1 cellular context compared by ENCODE assay signal in the genomic region with DNA sequence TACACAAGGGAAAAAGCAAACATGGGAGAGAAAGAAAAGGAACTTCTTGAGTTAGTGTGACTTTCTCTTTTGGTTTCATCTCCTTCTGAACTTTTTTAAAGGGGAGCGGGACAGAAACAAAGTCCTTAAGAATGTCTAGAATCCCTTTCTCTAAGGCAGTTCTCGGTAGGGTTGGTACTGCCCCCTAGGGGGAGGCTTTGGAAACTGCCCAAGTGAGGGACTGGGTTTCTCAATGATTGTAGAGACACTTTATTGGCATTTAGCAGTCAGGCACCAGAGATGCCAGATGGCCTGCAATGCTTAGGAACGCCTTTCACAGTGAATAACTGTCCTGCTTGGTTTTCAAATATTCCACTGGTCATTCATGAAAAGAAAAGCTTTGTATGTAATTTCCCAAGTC.
TF ChIP-seq lines count a peak whose summit lies in the region.

No MANE protein-coding gene starts in this region.

TF ChIP-seq in GM12878, 131 proteins besides CTCF, POLR2A, EP300 and RAD21:
- TF ChIP-seq RB1 (IDR thresholded peaks at IDR 0.05; ENCODE audit: borderline replicate concordance) (no peak), HCFC1 (IDR thresholded peaks at IDR 0.05; ENCODE audit: low read length) (no peak), POLR2AphosphoS5 (IDR thresholded peaks at IDR 0.05; ENCODE audit: low read length) (no peak), BCL11A (IDR thresholded peaks at IDR 0.05; ENCODE audit: low read depth, low read length) (no peak), ZZZ3 (IDR thresholded peaks at IDR 0.05; ENCODE audit: control insufficient read depth, insufficient read length, low read depth) (no peak), BRCA1 (IDR thresholded peaks at IDR 0.05; ENCODE audit: low read depth, low read length) (no peak), EZH2 (IDR thresholded peaks at IDR 0.05; ENCODE audit: borderline replicate concordance, control insufficient read depth, low read depth, low read length) (no peak), ZNF622 (IDR thresholded peaks at IDR 0.05) (no peak), EGR1 (IDR thresholded peaks at IDR 0.05; ENCODE audit: borderline replicate concordance in 1 of 2, low read depth in 2 of 2, low read length in 2 of 2) (no peak), RFX5 (IDR thresholded peaks at IDR 0.05; ENCODE audit: low read depth, low read length) (no peak), ZSCAN29 (IDR thresholded peaks at IDR 0.05) (no peak), ETV6 (conservative IDR thresholded peaks at IDR 0.05 in 1 of 2, IDR thresholded peaks at IDR 0.05 in 1 of 2; ENCODE audit: borderline replicate concordance in 1 of 2, low read depth in 1 of 2) (no peak), NFYA (IDR thresholded peaks at IDR 0.05; ENCODE audit: borderline replicate concordance, low read depth, low read length) (no peak), MYC (IDR thresholded peaks at IDR 0.05; ENCODE audit: insufficient read depth, insufficient read length, insufficient replicate concordance, low read length, severe bottlenecking) (no peak), RBBP5 (conservative IDR thresholded peaks at IDR 0.05) (no peak)
- TF ChIP-seq, protein P1, sequence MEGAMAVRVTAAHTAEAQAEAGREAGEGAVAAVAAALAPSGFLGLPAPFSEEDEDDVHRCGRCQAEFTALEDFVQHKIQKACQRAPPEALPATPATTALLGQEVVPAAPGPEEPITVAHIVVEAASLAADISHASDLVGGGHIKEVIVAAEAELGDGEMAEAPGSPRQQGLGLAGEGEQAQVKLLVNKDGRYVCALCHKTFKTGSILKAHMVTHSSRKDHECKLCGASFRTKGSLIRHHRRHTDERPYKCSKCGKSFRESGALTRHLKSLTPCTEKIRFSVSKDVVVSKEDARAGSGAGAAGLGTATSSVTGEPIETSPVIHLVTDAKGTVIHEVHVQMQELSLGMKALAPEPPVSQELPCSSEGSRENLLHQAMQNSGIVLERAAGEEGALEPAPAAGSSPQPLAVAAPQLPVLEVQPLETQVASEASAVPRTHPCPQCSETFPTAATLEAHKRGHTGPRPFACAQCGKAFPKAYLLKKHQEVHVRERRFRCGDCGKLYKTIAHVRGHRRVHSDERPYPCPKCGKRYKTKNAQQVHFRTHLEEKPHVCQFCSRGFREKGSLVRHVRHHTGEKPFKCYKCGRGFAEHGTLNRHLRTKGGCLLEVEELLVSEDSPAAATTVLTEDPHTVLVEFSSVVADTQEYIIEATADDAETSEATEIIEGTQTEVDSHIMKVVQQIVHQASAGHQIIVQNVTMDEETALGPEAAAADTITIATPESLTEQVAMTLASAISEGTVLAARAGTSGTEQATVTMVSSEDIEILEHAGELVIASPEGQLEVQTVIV (IDR thresholded peaks at IDR 0.05; ENCODE audit: borderline replicate concordance, partially characterized antibody), result no peak
- TF ChIP-seq, protein P2, sequence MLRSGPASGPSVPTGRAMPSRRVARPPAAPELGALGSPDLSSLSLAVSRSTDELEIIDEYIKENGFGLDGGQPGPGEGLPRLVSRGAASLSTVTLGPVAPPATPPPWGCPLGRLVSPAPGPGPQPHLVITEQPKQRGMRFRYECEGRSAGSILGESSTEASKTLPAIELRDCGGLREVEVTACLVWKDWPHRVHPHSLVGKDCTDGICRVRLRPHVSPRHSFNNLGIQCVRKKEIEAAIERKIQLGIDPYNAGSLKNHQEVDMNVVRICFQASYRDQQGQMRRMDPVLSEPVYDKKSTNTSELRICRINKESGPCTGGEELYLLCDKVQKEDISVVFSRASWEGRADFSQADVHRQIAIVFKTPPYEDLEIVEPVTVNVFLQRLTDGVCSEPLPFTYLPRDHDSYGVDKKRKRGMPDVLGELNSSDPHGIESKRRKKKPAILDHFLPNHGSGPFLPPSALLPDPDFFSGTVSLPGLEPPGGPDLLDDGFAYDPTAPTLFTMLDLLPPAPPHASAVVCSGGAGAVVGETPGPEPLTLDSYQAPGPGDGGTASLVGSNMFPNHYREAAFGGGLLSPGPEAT (IDR thresholded peaks at IDR 0.05; ENCODE audit: low read depth), result no peak
